In the genomic region with DNA sequence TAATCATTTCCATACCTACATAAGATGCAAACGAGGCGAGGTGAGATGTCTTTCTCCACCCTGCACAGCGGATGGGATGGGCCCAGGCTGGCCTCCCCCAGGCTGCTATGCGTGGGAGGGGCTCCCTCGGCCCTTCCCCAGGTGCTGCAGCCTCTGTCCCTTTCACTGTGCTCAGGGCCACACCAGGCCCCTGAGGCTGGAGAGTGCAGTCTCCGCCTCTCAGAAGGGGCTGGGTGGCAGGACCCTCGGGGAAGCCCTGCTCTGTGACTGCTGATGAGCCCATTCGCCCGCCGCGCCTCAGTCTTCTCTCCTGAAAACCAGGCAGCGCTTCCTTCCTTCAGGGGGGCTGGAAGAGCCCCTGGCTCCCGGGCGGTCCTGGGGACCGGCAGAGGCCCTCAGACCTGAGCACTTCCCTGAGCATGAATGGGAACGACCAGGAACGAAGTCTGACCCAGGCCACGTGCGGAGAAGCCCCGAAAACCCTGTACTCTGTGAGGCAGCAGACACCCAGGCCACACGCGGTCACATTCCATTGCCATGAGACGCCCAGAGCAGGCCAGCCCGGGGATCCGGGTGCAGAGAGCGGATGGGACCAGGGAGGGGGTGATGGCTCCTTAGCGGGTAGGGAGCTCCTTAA, we compare ENCODE assay signal across 10 cellular contexts. TPM values are rescaled to one million over a fixed set of nuclear protein-coding genes. Genes with fewer than 3 reads are reported as not detected.
DNase-seq lines count a peak whose midpoint lies in the region; ATAC-seq, FAIRE-seq and TF ChIP-seq lines count a peak whose summit lies in the region.
"Had no signal": no experiment of that assay in that cellular context is flagged by ENCODE, and none has a peak within 500 bp of the region (broad histone marks: within the 10 kb centered on the region; RNA-seq: fewer than 3 reads in every experiment).

No MANE protein-coding gene starts in this region.

- TF ChIP-seq CTCF in thoracic aorta (IDR thresholded peaks at IDR 0.05), result no peak
- TF ChIP-seq CTCF in GM13976 (IDR thresholded peaks at IDR 0.05; ENCODE audit: borderline replicate concordance, control extremely low read depth, extremely low read depth, insufficient read depth, missing control alignments), result no peak

- H3K36me3 ChIP-seq in thoracic aorta, result no peaks in the 10 kb centered on the region

- no peaks in the 10 kb centered on the region for H3K9me3 ChIP-seq in thoracic aorta

- no peaks in the 10 kb centered on the region for H3K27me3 ChIP-seq in thoracic aorta (replicated peaks; ENCODE audit: insufficient read depth)

- FAIRE-seq in HTR-8/SVneo (lab: Jason Lieb, UNC), result peak; percentile 81
- FAIRE-seq: islet of Langerhans had no signal

- in situ Hi-C loops in GM13976 (cut with MboI; ENCODE audit: low sequenced_read_pairs, unreplicated experiment), result no loop called here

- DNase-seq in HTR-8/SVneo (ENCODE audit: insufficient read length, low spot score), result peak; percentile 90
- peak in 3 of 61 donors; percentile 17 to 32 (median 21) for DNase-seq in caudate nucleus (lab: John Stamatoyannopoulos, UW)
- no peak for DNase-seq in left lobe of liver (ENCODE audit: low spot score)
- DNase-seq in thoracic aorta (ENCODE audit: low spot score), result peak; percentile 71
- DNase-seq in GM13976 (ENCODE audit: low spot score), result no peak
- no peak for DNase-seq in NCI-H345 treated with DMSO at 0.1 percent for 48 hours (lab: John Stamatoyannopoulos, UW; ENCODE audit: unreplicated experiment)
- no peak for DNase-seq in HEK293T (ENCODE audit: extremely low spot score)
- DNase-seq: activated CD8-positive, alpha-beta memory T cell treated with anti-CD3 and anti-CD28 coated beads, Interleukin-2, amount 50 U/mL, for 4 hours had no signal

- H3K27ac ChIP-seq in caudate nucleus (ENCODE audit: low read depth, low read length) (peak overlapping the region; percentile 1), thoracic aorta (peak overlapping the region; percentile 67 to 69)

- CTCF ChIA-PET in HEK293T (lab: Yijun Ruan, JAX), result no interaction called here

- H3K4me3 ChIP-seq in thoracic aorta, result peak overlapping the region; percentile 7

- ATAC-seq in left lobe of liver (peak; percentile 14), thoracic aorta (ENCODE audit: insufficient number of reproducible peaks, low FRiP score, low read depth) (no peak), GM21423 (IDR thresholded peaks at IDR 0.05; ENCODE audit: unreplicated experiment) (no peak)

- H3K4me1 ChIP-seq in thoracic aorta (ENCODE audit: control insufficient read depth in 1 of 2, low read depth in 2 of 2), result peaks cover 45 to 80% of the 10 kb centered on the region in 2 donors

- POLR2A ChIA-PET in HEK293T (lab: Yijun Ruan, JAX), result no interaction called here

TF ChIP-seq in HEK293T, 16 proteins besides CTCF, POLR2A, EP300 and RAD21:
- no peak for TF ChIP-seq SP1 (IDR thresholded peaks at IDR 0.05)
- TF ChIP-seq, protein P1, sequence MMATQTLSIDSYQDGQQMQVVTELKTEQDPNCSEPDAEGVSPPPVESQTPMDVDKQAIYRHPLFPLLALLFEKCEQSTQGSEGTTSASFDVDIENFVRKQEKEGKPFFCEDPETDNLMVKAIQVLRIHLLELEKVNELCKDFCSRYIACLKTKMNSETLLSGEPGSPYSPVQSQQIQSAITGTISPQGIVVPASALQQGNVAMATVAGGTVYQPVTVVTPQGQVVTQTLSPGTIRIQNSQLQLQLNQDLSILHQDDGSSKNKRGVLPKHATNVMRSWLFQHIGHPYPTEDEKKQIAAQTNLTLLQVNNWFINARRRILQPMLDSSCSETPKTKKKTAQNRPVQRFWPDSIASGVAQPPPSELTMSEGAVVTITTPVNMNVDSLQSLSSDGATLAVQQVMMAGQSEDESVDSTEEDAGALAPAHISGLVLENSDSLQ (IDR thresholded peaks at IDR 0.05), result no peak
- TF ChIP-seq FOXK2 (IDR thresholded peaks at IDR 0.05), result no peak
- no peak for TF ChIP-seq ARNT (IDR thresholded peaks at IDR 0.05)
- no peak for TF ChIP-seq ZNF384 (IDR thresholded peaks at IDR 0.05)
- no peak for TF ChIP-seq NFRKB (IDR thresholded peaks at IDR 0.05)
- no peak for TF ChIP-seq SUZ12 (IDR thresholded peaks at IDR 0.05)
- TF ChIP-seq BHLHE40 (IDR thresholded peaks at IDR 0.05; ENCODE audit: borderline replicate concordance), result no peak
- TF ChIP-seq TARDBP (IDR thresholded peaks at IDR 0.05), result no peak

RNA-seq across cellular contexts. Expression of a gene that starts 21.9 kb away (rescaled TPM):
- total RNA-seq in left lobe of liver, result 31.9 TPM
- 10 to 100 TPM; 40.9 to 48.1 TPM for total RNA-seq in thoracic aorta

Comparison
In these comparisons a context has a peak if more than half of its experiments do, and no peak if none do; other contexts are left out.
1. DNase-seq: peak in HTR-8/SVneo (single experiment) and thoracic aorta (single experiment); none in left lobe of liver (single experiment), GM13976 (single experiment), NCI-H345 treated with DMSO at 0.1 percent for 48 hours (single experiment) and HEK293T (single experiment).